1 cellular context compared by ENCODE assay signal in the genomic region with DNA sequence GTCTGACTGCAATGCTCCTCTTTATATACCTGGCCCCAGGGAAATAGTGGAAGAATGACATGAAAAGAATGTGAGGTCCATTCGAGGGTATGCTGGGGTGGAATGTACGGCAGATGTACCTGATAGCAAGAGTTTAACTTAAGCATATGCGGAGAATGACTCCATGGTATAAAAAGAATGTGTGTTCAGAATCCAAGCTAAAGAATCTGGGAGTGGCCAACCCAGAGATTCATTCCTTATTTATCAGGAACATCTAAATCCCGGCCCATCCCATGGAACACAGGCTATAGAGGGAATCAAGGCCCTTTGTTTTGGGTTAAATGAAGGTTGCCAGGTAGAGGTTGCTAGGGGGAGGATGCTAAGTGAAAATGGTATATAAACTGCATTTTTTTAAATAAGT.
TF ChIP-seq lines count a peak whose summit lies in the region.

No MANE protein-coding gene starts in this region.

TF ChIP-seq in GM23338, 12 proteins besides CTCF, POLR2A, EP300 and RAD21 (continued from another document):
- TF ChIP-seq, protein P1, sequence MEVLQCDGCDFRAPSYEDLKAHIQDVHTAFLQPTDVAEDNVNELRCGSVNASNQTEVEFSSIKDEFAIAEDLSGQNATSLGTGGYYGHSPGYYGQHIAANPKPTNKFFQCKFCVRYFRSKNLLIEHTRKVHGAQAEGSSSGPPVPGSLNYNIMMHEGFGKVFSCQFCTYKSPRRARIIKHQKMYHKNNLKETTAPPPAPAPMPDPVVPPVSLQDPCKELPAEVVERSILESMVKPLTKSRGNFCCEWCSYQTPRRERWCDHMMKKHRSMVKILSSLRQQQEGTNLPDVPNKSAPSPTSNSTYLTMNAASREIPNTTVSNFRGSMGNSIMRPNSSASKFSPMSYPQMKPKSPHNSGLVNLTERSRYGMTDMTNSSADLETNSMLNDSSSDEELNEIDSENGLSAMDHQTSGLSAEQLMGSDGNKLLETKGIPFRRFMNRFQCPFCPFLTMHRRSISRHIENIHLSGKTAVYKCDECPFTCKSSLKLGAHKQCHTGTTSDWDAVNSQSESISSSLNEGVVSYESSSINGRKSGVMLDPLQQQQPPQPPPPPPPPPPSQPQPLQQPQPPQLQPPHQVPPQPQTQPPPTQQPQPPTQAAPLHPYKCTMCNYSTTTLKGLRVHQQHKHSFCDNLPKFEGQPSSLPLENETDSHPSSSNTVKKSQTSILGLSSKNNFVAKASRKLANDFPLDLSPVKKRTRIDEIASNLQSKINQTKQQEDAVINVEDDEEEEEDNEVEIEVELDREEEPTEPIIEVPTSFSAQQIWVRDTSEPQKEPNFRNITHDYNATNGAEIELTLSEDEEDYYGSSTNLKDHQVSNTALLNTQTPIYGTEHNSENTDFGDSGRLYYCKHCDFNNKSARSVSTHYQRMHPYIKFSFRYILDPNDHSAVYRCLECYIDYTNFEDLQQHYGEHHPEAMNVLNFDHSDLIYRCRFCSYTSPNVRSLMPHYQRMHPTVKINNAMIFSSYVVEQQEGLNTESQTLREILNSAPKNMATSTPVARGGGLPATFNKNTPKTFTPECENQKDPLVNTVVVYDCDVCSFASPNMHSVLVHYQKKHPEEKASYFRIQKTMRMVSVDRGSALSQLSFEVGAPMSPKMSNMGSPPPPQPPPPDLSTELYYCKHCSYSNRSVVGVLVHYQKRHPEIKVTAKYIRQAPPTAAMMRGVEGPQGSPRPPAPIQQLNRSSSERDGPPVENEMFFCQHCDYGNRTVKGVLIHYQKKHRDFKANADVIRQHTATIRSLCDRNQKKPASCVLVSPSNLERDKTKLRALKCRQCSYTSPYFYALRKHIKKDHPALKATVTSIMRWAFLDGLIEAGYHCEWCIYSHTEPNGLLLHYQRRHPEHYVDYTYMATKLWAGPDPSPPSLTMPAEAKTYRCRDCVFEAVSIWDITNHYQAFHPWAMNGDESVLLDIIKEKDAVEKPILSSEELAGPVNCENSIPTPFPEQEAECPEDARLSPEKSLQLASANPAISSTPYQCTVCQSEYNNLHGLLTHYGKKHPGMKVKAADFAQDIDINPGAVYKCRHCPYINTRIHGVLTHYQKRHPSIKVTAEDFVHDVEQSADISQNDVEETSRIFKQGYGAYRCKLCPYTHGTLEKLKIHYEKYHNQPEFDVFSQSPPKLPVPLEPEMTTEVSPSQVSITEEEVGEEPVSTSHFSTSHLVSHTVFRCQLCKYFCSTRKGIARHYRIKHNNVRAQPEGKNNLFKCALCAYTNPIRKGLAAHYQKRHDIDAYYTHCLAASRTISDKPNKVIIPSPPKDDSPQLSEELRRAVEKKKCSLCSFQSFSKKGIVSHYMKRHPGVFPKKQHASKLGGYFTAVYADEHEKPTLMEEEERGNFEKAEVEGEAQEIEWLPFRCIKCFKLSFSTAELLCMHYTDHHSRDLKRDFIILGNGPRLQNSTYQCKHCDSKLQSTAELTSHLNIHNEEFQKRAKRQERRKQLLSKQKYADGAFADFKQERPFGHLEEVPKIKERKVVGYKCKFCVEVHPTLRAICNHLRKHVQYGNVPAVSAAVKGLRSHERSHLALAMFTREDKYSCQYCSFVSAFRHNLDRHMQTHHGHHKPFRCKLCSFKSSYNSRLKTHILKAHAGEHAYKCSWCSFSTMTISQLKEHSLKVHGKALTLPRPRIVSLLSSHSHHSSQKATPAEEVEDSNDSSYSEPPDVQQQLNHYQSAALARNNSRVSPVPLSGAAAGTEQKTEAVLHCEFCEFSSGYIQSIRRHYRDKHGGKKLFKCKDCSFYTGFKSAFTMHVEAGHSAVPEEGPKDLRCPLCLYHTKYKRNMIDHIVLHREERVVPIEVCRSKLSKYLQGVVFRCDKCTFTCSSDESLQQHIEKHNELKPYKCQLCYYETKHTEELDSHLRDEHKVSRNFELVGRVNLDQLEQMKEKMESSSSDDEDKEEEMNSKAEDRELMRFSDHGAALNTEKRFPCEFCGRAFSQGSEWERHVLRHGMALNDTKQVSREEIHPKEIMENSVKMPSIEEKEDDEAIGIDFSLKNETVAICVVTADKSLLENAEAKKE (CRISPR knock-in tag; IDR thresholded peaks at IDR 0.05) = no peak
- TF ChIP-seq JUNB (IDR thresholded peaks at IDR 0.05; ENCODE audit: unreplicated experiment) = no peak
